Comparison of ENCODE assay signal across 22 cellular contexts in genomic region chr1:16938351-16939321, GRCh38. TPM values are rescaled to one million over a fixed set of nuclear protein-coding genes. Genes with fewer than 3 reads are reported as not detected.
DNase-seq lines count a peak whose midpoint lies in the region; ATAC-seq and TF ChIP-seq lines count a peak whose summit lies in the region.
"Had no signal": no experiment of that assay in that cellular context is flagged by ENCODE, and none has a peak within 500 bp of the region (broad histone marks: within the 10 kb centered on the region; RNA-seq: fewer than 3 reads in every experiment).

No MANE protein-coding gene starts in this region.

- TF ChIP-seq CTCF in WTC11 (IDR thresholded peaks at IDR 0.05) (no peak), stomach (IDR thresholded peaks at IDR 0.05) (no peak)

- H3K4me3 ChIP-seq in iPS-11a (ENCODE audit: low read depth, low read length) (peak overlapping the region; percentile 28), stomach (peak overlapping the region in 1 of 4 donors; percentile 31)
- H3K4me3 ChIP-seq in naive thymus-derived CD4-positive, alpha-beta T cell (ENCODE audit: low read length), result no peak overlapping the region
- H3K4me3 ChIP-seq: BLaER1 treated with 17β-estradiol and CSF1 and Interleukin-3, amounts not matched to agents 10 nM and 100 nM; MG63 had no signal

- POLR2A ChIA-PET in WTC11 (lab: Charles Lee), result no interaction called here
- POLR2A ChIA-PET in naive thymus-derived CD4-positive, alpha-beta T cell (lab: Charles Lee), result interaction anchor here (0.8 kb wide), 1 partner anchor 63 kb away, joined by 3 read pairs; no protein-coding TSS in a partner anchor

- no peaks in the 10 kb centered on the region for H3K9me3 ChIP-seq in naive thymus-derived CD4-positive, alpha-beta T cell (ENCODE audit: control insufficient read depth in 2 of 3, low read length in 3 of 3)
- no peaks in the 10 kb centered on the region for H3K9me3 ChIP-seq in stomach
- H3K9me3 ChIP-seq: BLaER1 treated with 17β-estradiol and CSF1 and Interleukin-3, amounts not matched to agents 10 nM and 100 nM; MG63 had no signal

- no peak for TF ChIP-seq POLR2A in stomach (IDR thresholded peaks at IDR 0.05)

- H3K9me3 Mint-ChIP-seq in WTC11, result no peaks in the 10 kb centered on the region
- H3K9me3 Mint-ChIP-seq in naive thymus-derived CD4-positive, alpha-beta T cell, result no peaks in the 10 kb centered on the region
- H3K9me3 Mint-ChIP-seq: activated naive CD4-positive, alpha-beta T cell treated with anti-CD3 and anti-CD28 coated beads, Interleukin-2, amount 10 ng/mL, durations not matched to agents 7 days and 5 days; stimulated activated naive CD8-positive, alpha-beta T cell treated with anti-CD3 and anti-CD28 coated beads, Interleukin-15, Interleukin-2, amounts not matched to agents 100 ng/mL and 50 ng/mL, for 24 hours had no signal

- H3K36me3 ChIP-seq in naive thymus-derived CD4-positive, alpha-beta T cell (ENCODE audit: control insufficient read depth in 2 of 3, insufficient read depth in 3 of 3, low read length in 3 of 3), result peaks cover 0 to 50% (median 0%) of the 10 kb centered on the region in 3 experiments
- H3K36me3 ChIP-seq in stomach, result peaks cover 2 to 98% (median 70%) of the 10 kb centered on the region in 4 donors
- H3K36me3 ChIP-seq: MG63 had no signal

- ATAC-seq in WTC11 (peak; percentile 72), GM18870 (IDR thresholded peaks at IDR 0.05; ENCODE audit: unreplicated experiment) (no peak)
- ATAC-seq in naive thymus-derived CD4-positive, alpha-beta T cell, result peak; percentile 11

- H3K27ac Mint-ChIP-seq in WTC11, result peak overlapping the region; percentile 45
- H3K27ac Mint-ChIP-seq in naive thymus-derived CD4-positive, alpha-beta T cell, result peak overlapping the region in 1 of 9 donors; percentile 63
- H3K27ac Mint-ChIP-seq: activated naive CD4-positive, alpha-beta T cell treated with anti-CD3 and anti-CD28 coated beads, Interleukin-2, amount 10 ng/mL, durations not matched to agents 7 days and 5 days; stimulated activated naive CD8-positive, alpha-beta T cell treated with anti-CD3 and anti-CD28 coated beads, Interleukin-15, Interleukin-2, amounts not matched to agents 100 ng/mL and 50 ng/mL, for 24 hours had no signal

- peaks cover 10% of the 10 kb centered on the region for H3K4me1 Mint-ChIP-seq in WTC11
- peaks cover 0 to 5% (median 0%) of the 10 kb centered on the region in 7 donors for H3K4me1 Mint-ChIP-seq in naive thymus-derived CD4-positive, alpha-beta T cell
- H3K4me1 Mint-ChIP-seq: activated naive CD4-positive, alpha-beta T cell treated with anti-CD3 and anti-CD28 coated beads, Interleukin-2, amount 10 ng/mL, durations not matched to agents 7 days and 5 days had no signal

- no peak overlapping the region for H3K27ac ChIP-seq in naive thymus-derived CD4-positive, alpha-beta T cell (ENCODE audit: low read depth, low read length)
- H3K27ac ChIP-seq in stomach, result no peak overlapping the region
- H3K27ac ChIP-seq: BLaER1 treated with 17β-estradiol and CSF1 and Interleukin-3, amounts not matched to agents 10 nM and 100 nM had no signal

- no peak for TF ChIP-seq EP300 in stomach (IDR thresholded peaks at IDR 0.05)

- peak overlapping the region; percentile 40 for H3K4me3 Mint-ChIP-seq in WTC11
- no peak overlapping the region for H3K4me3 Mint-ChIP-seq in naive thymus-derived CD4-positive, alpha-beta T cell
- H3K4me3 Mint-ChIP-seq: activated naive CD4-positive, alpha-beta T cell treated with anti-CD3 and anti-CD28 coated beads, Interleukin-2, amount 10 ng/mL, durations not matched to agents 7 days and 5 days; stimulated activated naive CD8-positive, alpha-beta T cell treated with anti-CD3 and anti-CD28 coated beads, Interleukin-15, Interleukin-2, amounts not matched to agents 100 ng/mL and 50 ng/mL, for 24 hours had no signal

- peaks cover 43% of the 10 kb centered on the region for H3K36me3 Mint-ChIP-seq in WTC11
- peaks cover 0 to 32% (median 11%) of the 10 kb centered on the region in 5 donors for H3K36me3 Mint-ChIP-seq in naive thymus-derived CD4-positive, alpha-beta T cell
- H3K36me3 Mint-ChIP-seq: activated naive CD4-positive, alpha-beta T cell treated with anti-CD3 and anti-CD28 coated beads, Interleukin-2, amount 10 ng/mL, durations not matched to agents 7 days and 5 days had no signal

- CTCF ChIA-PET in WTC11 (lab: Charles Lee), result interaction anchor here (0.7 to 2.6 kb wide), 11 partner anchors 9 to 318 kb away, joined by 3 to 11 read pairs (median 4); no protein-coding TSS in a partner anchor
- CTCF ChIA-PET in naive thymus-derived CD4-positive, alpha-beta T cell (lab: Charles Lee), result no interaction called here

- H3K27me3 Mint-ChIP-seq in WTC11 (ENCODE audit: low read depth), result no peaks in the 10 kb centered on the region
- no peaks in the 10 kb centered on the region for H3K27me3 Mint-ChIP-seq in naive thymus-derived CD4-positive, alpha-beta T cell
- H3K27me3 Mint-ChIP-seq: activated naive CD4-positive, alpha-beta T cell treated with anti-CD3 and anti-CD28 coated beads, Interleukin-2, amount 10 ng/mL, durations not matched to agents 7 days and 5 days; progenitor cell of endocrine pancreas; stimulated activated naive CD8-positive, alpha-beta T cell treated with anti-CD3 and anti-CD28 coated beads, Interleukin-15, Interleukin-2, amounts not matched to agents 100 ng/mL and 50 ng/mL, for 24 hours had no signal

- WGBS in stomach, 5 donors, result 56 to 84% (median 72%) methylated on average over 44 to 51 of the region's 51 CpGs

- H3K27me3 ChIP-seq in naive thymus-derived CD4-positive, alpha-beta T cell (ENCODE audit: control insufficient read depth in 2 of 2, insufficient read depth in 2 of 2, low read length in 2 of 2), result no peaks in the 10 kb centered on the region
- H3K27me3 ChIP-seq in stomach, result no peaks in the 10 kb centered on the region
- H3K27me3 ChIP-seq: BLaER1 treated with 17β-estradiol and CSF1 and Interleukin-3, amounts not matched to agents 10 nM and 100 nM; MG63 had no signal

- peak; percentile 77 for DNase-seq in ELF-1 (ENCODE audit: low read depth, low spot score)
- peak; percentile 71 for DNase-seq in WTC11 (ENCODE audit: low spot score)
- no peak for DNase-seq in naive thymus-derived CD4-positive, alpha-beta T cell
- DNase-seq in NCI-H524 treated with DMSO at 0.1 percent for 48 hours (lab: John Stamatoyannopoulos, UW), result no peak
- DNase-seq in stomach, result no peak
- no peak for DNase-seq in NCI-H1105 treated with DMSO at 0.1 percent for 48 hours (lab: John Stamatoyannopoulos, UW)
- DNase-seq: activated naive CD4-positive, alpha-beta T cell treated with anti-CD3 and anti-CD28 coated beads, Interleukin-2, amount 10 ng/mL, durations not matched to agents 7 days and 5 days; activated T-cell treated with anti-CD3 and anti-CD28 coated beads, Interleukin-2, amount 50 U/mL, for 48 hours; caudate nucleus; MG63; NCI-H146; NCI-H2171 treated with DMSO at 0.1 percent for 48 hours; NCI-H526 treated with DMSO at 0.1 percent for 48 hours; T1000 had no signal

- intact Hi-C loops in naive thymus-derived CD4-positive, alpha-beta T cell (cut with micrococcal nuclease), result no loop called here
- intact Hi-C loops in stomach (cut with DNase I; ENCODE audit: low total_unique reads), result no loop called here

- no peaks in the 10 kb centered on the region for H3K4me1 ChIP-seq in naive thymus-derived CD4-positive, alpha-beta T cell (ENCODE audit: control insufficient read depth in 2 of 2, insufficient read depth in 2 of 2, low read length in 2 of 2)
- H3K4me1 ChIP-seq in stomach, result no peaks in the 10 kb centered on the region

TF ChIP-seq in WTC11, 78 proteins besides CTCF, POLR2A, EP300 and RAD21 (continues in another document):
- no peak for TF ChIP-seq ATF1 (CRISPR knock-in tag; IDR thresholded peaks at IDR 0.05)

RNA-seq across cellular contexts. Expression of gene CROCC, which starts 16.9 kb away (rescaled TPM):
- total RNA-seq in WTC11 (2021) (73.8 to 75.6 TPM (median 73.9 TPM) in 3 replicates), stomach (100 to 1,000 TPM in 1 of 5 donors, 10 to 100 TPM in 4; 14.0 to 942 (median 49.1) TPM)
- 10 to 100 TPM; 33.8 to 84.8 (median 62.7) TPM for total RNA-seq in naive thymus-derived CD4-positive, alpha-beta T cell
- 1 to 10 TPM; 1.4 to 6.8 TPM for polyA plus RNA-seq in naive thymus-derived CD4-positive, alpha-beta T cell
- 10 to 100 TPM; 17.0 to 27.1 (median 26.2) TPM for polyA plus RNA-seq in stomach

RNA-seq across cellular contexts. Expression of gene MFAP2, which starts 41.8 kb away (rescaled TPM):
- 136 to 144 TPM (median 141 TPM) in 3 replicates for total RNA-seq in WTC11 (2021)
- not detected for total RNA-seq in naive thymus-derived CD4-positive, alpha-beta T cell
- polyA plus RNA-seq in naive thymus-derived CD4-positive, alpha-beta T cell, result under 1 TPM in 1 of 2 donors, not detected in 1; 0.76 TPM
- total RNA-seq in stomach, result 10 to 100 TPM in 1 of 5 donors, 1 to 10 TPM in 3, not detected in 1; 5.5 to 31.5 (median 9.3) TPM
- polyA plus RNA-seq in stomach, result 10 to 100 TPM in 1 of 3 donors, 1 to 10 TPM in 2; 2.7 to 10.8 (median 4.2) TPM

RNA-seq across cellular contexts. Expression of gene RNU1-2, which starts 42.9 kb away (rescaled TPM):
- total RNA-seq in WTC11 (2021) (1,028 to 1,267 TPM (median 1,197 TPM) in 3 replicates), stomach (1,000 to 10,000 TPM in 1 of 5 donors, under 1 TPM in 4; under 0.01 to 9,966 (median under 0.01) TPM)
- 1,000 to 10,000 TPM; 2,341 to 4,458 (median 3,337) TPM for total RNA-seq in naive thymus-derived CD4-positive, alpha-beta T cell
- polyA plus RNA-seq in naive thymus-derived CD4-positive, alpha-beta T cell, result not detected
- not detected for polyA plus RNA-seq in stomach
- total RNA-seq: G401 had no signal
- polyA plus RNA-seq: esophagus, neural cell had no signal

Comparison
In these comparisons a context has a peak if more than half of its experiments do, and no peak if none do; other contexts are left out.
1. DNase-seq: peak in ELF-1 (single experiment) and WTC11 (single experiment); none in naive thymus-derived CD4-positive, alpha-beta T cell (0 of 9), NCI-H524 treated with DMSO at 0.1 percent for 48 hours (single experiment), stomach (single experiment) and NCI-H1105 treated with DMSO at 0.1 percent for 48 hours (single experiment).